In the genomic region with DNA sequence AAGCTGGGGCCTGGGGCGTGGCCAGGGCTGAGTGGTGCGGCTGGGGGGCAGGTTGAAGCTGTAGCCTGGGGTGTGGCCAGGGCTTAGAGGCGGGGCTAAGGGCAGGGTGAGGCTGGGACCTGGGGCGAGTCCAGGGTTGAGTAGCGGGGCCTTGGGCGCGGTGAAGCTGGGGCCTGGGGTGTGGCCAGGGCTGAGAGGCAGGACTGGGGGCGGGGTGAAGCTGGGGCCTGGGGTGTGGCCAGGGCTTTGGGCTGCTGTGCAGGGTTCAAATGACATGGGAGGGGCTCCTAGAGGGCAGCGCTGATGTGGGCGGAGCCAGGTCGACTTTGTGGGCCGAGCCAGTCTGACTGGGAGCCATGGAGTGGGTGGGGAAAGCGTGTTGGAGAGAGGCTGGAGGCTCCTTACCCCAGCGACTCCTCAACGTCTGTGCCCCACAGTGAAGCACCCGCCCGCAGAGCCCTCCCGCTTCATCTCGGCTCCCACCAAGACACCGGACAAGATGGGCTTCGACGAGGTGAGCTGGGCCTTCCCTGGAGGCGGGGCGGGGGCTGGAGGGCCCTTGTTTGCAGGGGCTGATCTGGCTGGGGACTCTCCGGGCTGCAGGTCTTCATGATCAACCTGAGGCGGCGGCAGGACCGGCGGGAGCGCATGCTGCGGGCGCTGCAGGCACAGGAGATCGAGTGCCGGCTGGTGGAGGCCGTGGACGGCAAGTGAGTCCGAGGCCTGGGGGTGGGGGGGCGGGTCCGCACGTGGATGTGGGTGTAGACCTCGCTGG, we compare ENCODE assay signal across 10 cellular contexts. TPM values are rescaled to one million over a fixed set of nuclear protein-coding genes. Genes with fewer than 3 reads are reported as not detected.
A peak's percentile ranks its signal among the peaks of the same experiment; 100 is the strongest.
DNase-seq lines count a peak whose midpoint lies in the region; ATAC-seq and TF ChIP-seq lines count a peak whose summit lies in the region.
"Had no signal": no experiment of that assay in that cellular context is flagged by ENCODE, and none has a peak within 500 bp of the region (broad histone marks: within the 10 kb centered on the region; RNA-seq: fewer than 3 reads in every experiment).

No MANE protein-coding gene starts in this region.

- CTCF ChIA-PET in activated CD4-positive, alpha-beta T cell treated with anti-CD3 and anti-CD28 coated beads for 36 hours (lab: Charles Lee), result interaction anchor here (0.9 kb wide), 1 partner anchor 31 kb away, joined by 3 read pairs; no protein-coding TSS in a partner anchor

- no peak overlapping the region for H3K27ac Mint-ChIP-seq in activated CD4-positive, alpha-beta T cell treated with anti-CD3 and anti-CD28 coated beads for 36 hours

- no peak overlapping the region for H2AFZ ChIP-seq in smooth muscle cell (ENCODE audit: low read depth)

- intact Hi-C loops in activated CD4-positive, alpha-beta T cell treated with anti-CD3 and anti-CD28 coated beads for 36 hours (cut with DNase I, micrococcal nuclease), result no loop called here
- intact Hi-C loops in esophagus squamous epithelium (cut with DNase I), result no loop called here
- intact Hi-C loops in sigmoid colon (cut with DNase I), result no loop called here
- intact Hi-C loops in spleen (cut with DNase I; ENCODE audit: low total_unique reads), result no loop called here

- H3K4me3 Mint-ChIP-seq in activated CD4-positive, alpha-beta T cell treated with anti-CD3 and anti-CD28 coated beads for 36 hours, result no peak overlapping the region

- no peaks in the 10 kb centered on the region for H3K4me1 Mint-ChIP-seq in activated CD4-positive, alpha-beta T cell treated with anti-CD3 and anti-CD28 coated beads for 36 hours

- no peaks in the 10 kb centered on the region for H3K9me3 ChIP-seq in esophagus squamous epithelium
- no peaks in the 10 kb centered on the region for H3K9me3 ChIP-seq in smooth muscle cell (replicated peaks; ENCODE audit: low read depth)
- H3K9me3 ChIP-seq in sigmoid colon, result no peaks in the 10 kb centered on the region
- H3K9me3 ChIP-seq in spleen, result no peaks in the 10 kb centered on the region

- no peaks in the 10 kb centered on the region for H3K79me2 ChIP-seq in smooth muscle cell (ENCODE audit: low read depth)

- H3K4me1 ChIP-seq in esophagus squamous epithelium, result peaks cover 0 to 39% (median 9%) of the 10 kb centered on the region in 3 donors
- H3K4me1 ChIP-seq in smooth muscle cell (ENCODE audit: low read depth), result no peaks in the 10 kb centered on the region
- peaks cover 0 to 5% (median 2%) of the 10 kb centered on the region in 4 donors for H3K4me1 ChIP-seq in sigmoid colon
- peaks cover 0 to 17% (median 8%) of the 10 kb centered on the region in 6 donors for H3K4me1 ChIP-seq in spleen

- TF ChIP-seq POLR2A in esophagus squamous epithelium (IDR thresholded peaks at IDR 0.05) (no peak), sigmoid colon (IDR thresholded peaks at IDR 0.05) (no peak), spleen (IDR thresholded peaks at IDR 0.05) (no peak)

- no peak for TF ChIP-seq EP300 in sigmoid colon (IDR thresholded peaks at IDR 0.05)

- H3K4me3 ChIP-seq in esophagus squamous epithelium, result no peak overlapping the region
- no peak overlapping the region for H3K4me3 ChIP-seq in smooth muscle cell
- H3K4me3 ChIP-seq in sigmoid colon, result no peak overlapping the region
- H3K4me3 ChIP-seq in spleen, result no peak overlapping the region

- peaks cover 36% of the 10 kb centered on the region for H4K20me1 ChIP-seq in smooth muscle cell (ENCODE audit: low read depth)

- peak; percentile 67 for DNase-seq in activated CD4-positive, alpha-beta T cell treated with anti-CD3 and anti-CD28 coated beads for 36 hours
- no peak for DNase-seq in activated CD4-positive, alpha-beta T cell treated with anti-CD3 and anti-CD28 coated beads, Interleukin-2, amount 50 U/mL, for 1 hour
- DNase-seq in NCI-H69 (lab: John Stamatoyannopoulos, UW) (peak; percentile 36), esophagus squamous epithelium (lab: John Stamatoyannopoulos, UW) (no peak), smooth muscle cell (lab: John Stamatoyannopoulos, UW; ENCODE audit: unreplicated experiment) (peak; percentile 4), sigmoid colon (no peak), spleen (no peak)
- DNase-seq: AML-193 had no signal

- POLR2A ChIA-PET in activated CD4-positive, alpha-beta T cell treated with anti-CD3 and anti-CD28 coated beads for 36 hours (lab: Charles Lee), result no interaction called here

- WGBS in esophagus squamous epithelium, 2 donors, result 47 to 52% methylated on average over 3 to 10 of the region's 41 CpGs
- 64% methylated on average over 22 of the region's 41 CpGs for WGBS in smooth muscle cell (ENCODE audit: low lambda C conversion rate)
- 71 to 83% methylated on average over 41 of the region's 41 CpGs for WGBS in sigmoid colon, 2 donors
- WGBS in spleen, 5 donors, result 84 to 91% (median 90%) methylated on average over 25 to 41 of the region's 41 CpGs

- ATAC-seq in activated CD4-positive, alpha-beta T cell treated with anti-CD3 and anti-CD28 coated beads for 36 hours, result peak; percentile 81
- ATAC-seq in HG02588 (IDR thresholded peaks at IDR 0.05; ENCODE audit: unreplicated experiment), result no peak

- peaks cover 23 to 97% (median 44%) of the 10 kb centered on the region in 3 donors for H3K36me3 ChIP-seq in esophagus squamous epithelium
- no peaks in the 10 kb centered on the region for H3K36me3 ChIP-seq in smooth muscle cell (ENCODE audit: low read depth)
- peaks cover 12 to 80% (median 41%) of the 10 kb centered on the region in 4 donors for H3K36me3 ChIP-seq in sigmoid colon
- H3K36me3 ChIP-seq in spleen, result peaks cover 3 to 98% (median 79%) of the 10 kb centered on the region in 6 donors

- no peaks in the 10 kb centered on the region for H3K27me3 ChIP-seq in esophagus squamous epithelium
- H3K27me3 ChIP-seq in smooth muscle cell (ENCODE audit: low read depth), result no peaks in the 10 kb centered on the region
- H3K27me3 ChIP-seq in sigmoid colon, result no peaks in the 10 kb centered on the region
- H3K27me3 ChIP-seq in spleen (replicated peaks in 1 of 7), result no peaks in the 10 kb centered on the region

- H3K36me3 Mint-ChIP-seq in activated CD4-positive, alpha-beta T cell treated with anti-CD3 and anti-CD28 coated beads for 36 hours (ENCODE audit: low read depth), result peaks cover 51% of the 10 kb centered on the region

- TF ChIP-seq CTCF in esophagus squamous epithelium (IDR thresholded peaks at IDR 0.05) (no peak), smooth muscle cell (IDR thresholded peaks at IDR 0.05; ENCODE audit: borderline replicate concordance, insufficient read depth, poor library complexity, severe bottlenecking) (no peak), sigmoid colon (IDR thresholded peaks at IDR 0.05) (no peak), spleen (IDR thresholded peaks at IDR 0.05 in 8 of 11, conservative IDR thresholded peaks at IDR 0.05 in 3 of 11) (no peak)

- no peaks in the 10 kb centered on the region for H3K9me3 Mint-ChIP-seq in activated CD4-positive, alpha-beta T cell treated with anti-CD3 and anti-CD28 coated beads for 36 hours (ENCODE audit: low read depth)

- no peak overlapping the region for H3K9ac ChIP-seq in smooth muscle cell (ENCODE audit: low read depth)

- H3K4me2 ChIP-seq in smooth muscle cell, result no peak overlapping the region

- no peaks in the 10 kb centered on the region for H3K27me3 Mint-ChIP-seq in activated CD4-positive, alpha-beta T cell treated with anti-CD3 and anti-CD28 coated beads for 36 hours

- H3K27ac ChIP-seq in esophagus squamous epithelium, result peak overlapping the region in 3 of 4 donors; percentile 34 to 59 (median 34)
- H3K27ac ChIP-seq in smooth muscle cell (ENCODE audit: low read depth), result no peak overlapping the region
- no peak overlapping the region for H3K27ac ChIP-seq in sigmoid colon
- H3K27ac ChIP-seq in spleen, result no peak overlapping the region
- H3K27ac ChIP-seq: HL-60 had no signal

- H3F3A ChIP-seq in smooth muscle cell (ENCODE audit: low read depth), result no peaks in the 10 kb centered on the region

RNA-seq across cellular contexts. Expression of a gene that starts 21.5 kb away (rescaled TPM):
- total RNA-seq in activated CD4-positive, alpha-beta T cell treated with anti-CD3 and anti-CD28 coated beads for 36 hours, result 10 to 100 TPM; 51.2 to 64.3 TPM
- total RNA-seq in esophagus squamous epithelium (10 to 100 TPM; 23.1 to 51.9 (median 35.6) TPM), smooth muscle cell (126 and 129 TPM in 2 replicates), sigmoid colon (10 to 100 TPM; 49.6 to 62.3 (median 53.5) TPM), spleen (100 to 1,000 TPM in 4 of 7 donors, 10 to 100 TPM in 3; 89.4 to 146 (median 116) TPM)
- polyA plus RNA-seq in smooth muscle cell (124 and 151 TPM in 2 replicates), sigmoid colon (10 to 100 TPM in 2 of 3 donors, 1 to 10 TPM in 1; 7.8 to 59.8 (median 15.5) TPM), spleen (10 to 100 TPM; 52.4 to 86.4 (median 83.1) TPM)

Comparison
In these comparisons a context has a peak if more than half of its experiments do, and no peak if none do; other contexts are left out.
1. DNase-seq: peak in activated CD4-positive, alpha-beta T cell treated with anti-CD3 and anti-CD28 coated beads for 36 hours (single experiment), NCI-H69 (single experiment) and smooth muscle cell (single experiment); none in activated CD4-positive, alpha-beta T cell treated with anti-CD3 and anti-CD28 coated beads, Interleukin-2, amount 50 U/mL, for 1 hour (single experiment), esophagus squamous epithelium (single experiment), sigmoid colon (single experiment) and spleen (single experiment).
2. H3K27ac ChIP-seq: peak in esophagus squamous epithelium (3 of 4); none in smooth muscle cell (single experiment), sigmoid colon (0 of 4) and spleen (0 of 8).